8 cellular contexts compared by ENCODE assay signal in genomic region chrX:14673764-14674163, GRCh38.
DNase-seq lines count a peak whose midpoint lies in the region; ATAC-seq and TF ChIP-seq lines count a peak whose summit lies in the region.

No MANE protein-coding gene starts in this region.

- ATAC-seq in GM18873 (IDR thresholded peaks at IDR 0.05; ENCODE audit: low FRiP score, unreplicated experiment), result peak; percentile 90
- ATAC-seq in HG02973 (IDR thresholded peaks at IDR 0.05; ENCODE audit: unreplicated experiment), result peak; percentile 93
- ATAC-seq in CD4-positive, alpha-beta T cell (ENCODE audit: poor library complexity), result no peak
- no peak for ATAC-seq in left lung
- ATAC-seq in activated CD8-positive, alpha-beta memory T cell treated with anti-CD3 and anti-CD28 coated beads, Interleukin-2, amount 10 ng/mL, durations not matched to agents 7 days and 5 days, result no peak

- H3K36me3 Mint-ChIP-seq in CD4-positive, alpha-beta T cell (ENCODE audit: low read depth), result no peaks in the 10 kb centered on the region
- H3K36me3 Mint-ChIP-seq in activated CD8-positive, alpha-beta memory T cell treated with anti-CD3 and anti-CD28 coated beads, Interleukin-2, amount 10 ng/mL, durations not matched to agents 7 days and 5 days, result no peaks in the 10 kb centered on the region

- no peaks in the 10 kb centered on the region for H3K9me3 ChIP-seq in CD4-positive, alpha-beta T cell (ENCODE audit: control insufficient read depth, low read length)
- H3K9me3 ChIP-seq in left lung, result no peaks in the 10 kb centered on the region

- intact Hi-C loops in CD4-positive, alpha-beta T cell (cut with DNase I, micrococcal nuclease), result no loop called here
- intact Hi-C loops in left lung (cut with DNase I), result no loop called here

- peaks cover 5% of the 10 kb centered on the region for H3K4me1 Mint-ChIP-seq in CD4-positive, alpha-beta T cell (ENCODE audit: low read depth)
- H3K4me1 Mint-ChIP-seq in activated CD8-positive, alpha-beta memory T cell treated with anti-CD3 and anti-CD28 coated beads, Interleukin-2, amount 10 ng/mL, durations not matched to agents 7 days and 5 days, result no peaks in the 10 kb centered on the region

- POLR2A ChIA-PET in CD4-positive, alpha-beta T cell (lab: Charles Lee), result no interaction called here

- H3K27me3 ChIP-seq in CD4-positive, alpha-beta T cell (ENCODE audit: control insufficient read depth, insufficient read depth, low read length), result no peaks in the 10 kb centered on the region
- no peaks in the 10 kb centered on the region for H3K27me3 ChIP-seq in left lung

- CTCF ChIA-PET in CD4-positive, alpha-beta T cell (lab: Charles Lee), result no interaction called here
- CTCF ChIA-PET in activated CD8-positive, alpha-beta memory T cell treated with anti-CD3 and anti-CD28 coated beads, Interleukin-2, amount 10 ng/mL, durations not matched to agents 7 days and 5 days (lab: Charles Lee), result no interaction called here

- no peaks in the 10 kb centered on the region for H3K27me3 Mint-ChIP-seq in CD4-positive, alpha-beta T cell
- no peaks in the 10 kb centered on the region for H3K27me3 Mint-ChIP-seq in activated CD8-positive, alpha-beta memory T cell treated with anti-CD3 and anti-CD28 coated beads, Interleukin-2, amount 10 ng/mL, durations not matched to agents 7 days and 5 days

- no peak overlapping the region for H3K4me3 Mint-ChIP-seq in CD4-positive, alpha-beta T cell
- no peak overlapping the region for H3K4me3 Mint-ChIP-seq in activated CD8-positive, alpha-beta memory T cell treated with anti-CD3 and anti-CD28 coated beads, Interleukin-2, amount 10 ng/mL, durations not matched to agents 7 days and 5 days

- H3K27ac Mint-ChIP-seq in CD4-positive, alpha-beta T cell, result no peak overlapping the region
- H3K27ac Mint-ChIP-seq in activated CD8-positive, alpha-beta memory T cell treated with anti-CD3 and anti-CD28 coated beads, Interleukin-2, amount 10 ng/mL, durations not matched to agents 7 days and 5 days, result no peak overlapping the region

- H3K27ac ChIP-seq in CD4-positive, alpha-beta T cell (ENCODE audit: low read depth, low read length), result no peak overlapping the region
- no peak overlapping the region for H3K27ac ChIP-seq in left lung

- H3K4me1 ChIP-seq in left lung, result no peaks in the 10 kb centered on the region

- no peak for TF ChIP-seq CTCF in CD4-positive, alpha-beta T cell (IDR thresholded peaks at IDR 0.05)
- no peak for TF ChIP-seq CTCF in left lung (IDR thresholded peaks at IDR 0.05)

- no peaks in the 10 kb centered on the region for H3K36me3 ChIP-seq in left lung

- peak; percentile 70 for DNase-seq in COR-L47 (lab: John Stamatoyannopoulos, UW)
- peak; percentile 87 for DNase-seq in NCI-H460 (ENCODE audit: extremely low read depth, low read depth)
- peak; percentile 74 for DNase-seq in fibroblast of the conjunctiva (ENCODE audit: low read depth)
- no peak for DNase-seq in CD4-positive, alpha-beta T cell
- no peak for DNase-seq in left lung
- DNase-seq in activated CD8-positive, alpha-beta memory T cell treated with anti-CD3 and anti-CD28 coated beads, Interleukin-2, amount 10 ng/mL, durations not matched to agents 7 days and 5 days, result no peak

- H3K4me3 ChIP-seq in left lung, result no peak overlapping the region

- no peaks in the 10 kb centered on the region for H3K9me3 Mint-ChIP-seq in CD4-positive, alpha-beta T cell
- peaks cover 2% of the 10 kb centered on the region for H3K9me3 Mint-ChIP-seq in activated CD8-positive, alpha-beta memory T cell treated with anti-CD3 and anti-CD28 coated beads, Interleukin-2, amount 10 ng/mL, durations not matched to agents 7 days and 5 days (ENCODE audit: low read depth)

Comparison
In these comparisons a context has a peak if more than half of its experiments do, and no peak if none do; other contexts are left out.
1. DNase-seq: peak in COR-L47 (single experiment), NCI-H460 (single experiment) and fibroblast of the conjunctiva (single experiment); none in CD4-positive, alpha-beta T cell (0 of 10), left lung (0 of 2) and activated CD8-positive, alpha-beta memory T cell treated with anti-CD3 and anti-CD28 coated beads, Interleukin-2, amount 10 ng/mL, durations not matched to agents 7 days and 5 days (single experiment).
2. ATAC-seq: peak in GM18873 (single experiment) and HG02973 (single experiment); none in CD4-positive, alpha-beta T cell (single experiment), left lung (single experiment) and activated CD8-positive, alpha-beta memory T cell treated with anti-CD3 and anti-CD28 coated beads, Interleukin-2, amount 10 ng/mL, durations not matched to agents 7 days and 5 days (single experiment).